8 cellular contexts compared by ENCODE assay signal in genomic region chr11:112795142-112795815, GRCh38.
A peak's percentile ranks its signal among the peaks of the same experiment; 100 is the strongest.
DNase-seq lines count a peak whose midpoint lies in the region; ATAC-seq and TF ChIP-seq lines count a peak whose summit lies in the region.

No MANE protein-coding gene starts in this region.

- no peak overlapping the region for H3K9ac ChIP-seq in fibroblast of lung (ENCODE audit: insufficient read depth, low read length)

- no peaks in the 10 kb centered on the region for H4K20me1 ChIP-seq in fibroblast of lung (ENCODE audit: control insufficient read depth, extremely low read depth, insufficient read depth, low read length)

- no peaks in the 10 kb centered on the region for H3K9me3 ChIP-seq in fibroblast of lung (ENCODE audit: control insufficient read depth, insufficient read depth, low read depth, low read length)

- H3K4me2 ChIP-seq in fibroblast of lung (ENCODE audit: extremely low read depth, insufficient read depth, low read length) = no peak overlapping the region

- H3K27ac ChIP-seq in fibroblast of lung (ENCODE audit: insufficient read depth, low read length) = no peak overlapping the region

- ATAC-seq in GM21529 (IDR thresholded peaks at IDR 0.05; ENCODE audit: unreplicated experiment) (no peak), HG02840 (IDR thresholded peaks at IDR 0.05; ENCODE audit: low FRiP score, unreplicated experiment) (no peak)

- H3K4me1 ChIP-seq in fibroblast of lung (ENCODE audit: control insufficient read depth, extremely low read depth, insufficient read depth, low read length) = no peaks in the 10 kb centered on the region

- peak; percentile 18 for DNase-seq in NCI-H2227 (lab: John Stamatoyannopoulos, UW; ENCODE audit: unreplicated experiment)
- DNase-seq in NCI-H2227 treated with DMSO at 0.1 percent for 48 hours (lab: John Stamatoyannopoulos, UW) = no peak
- DNase-seq in HT-29 (ENCODE audit: low spot score) = peak; percentile 68
- DNase-seq in SKM-1 treated with dmso at 0.1 percent for 144 hours (lab: John Stamatoyannopoulos, UW; ENCODE audit: unreplicated experiment) = peak; percentile 29
- DNase-seq in fibroblast of lung (ENCODE audit: low read depth in 2 of 2) = peak; percentile 20 to 53
- DNase-seq in renal cortical epithelial cell (ENCODE audit: low read depth) = peak; percentile 21

- no peaks in the 10 kb centered on the region for H3K27me3 ChIP-seq in fibroblast of lung (ENCODE audit: control insufficient read depth, insufficient read depth, low read length)

- no peak overlapping the region for H2AFZ ChIP-seq in fibroblast of lung (ENCODE audit: low read length)

- no peaks in the 10 kb centered on the region for H3K79me2 ChIP-seq in fibroblast of lung (ENCODE audit: control insufficient read depth, insufficient read depth, low read length)

- no peaks in the 10 kb centered on the region for H3K36me3 ChIP-seq in fibroblast of lung (ENCODE audit: control insufficient read depth, insufficient read depth, low read length)

- TF ChIP-seq CTCF in fibroblast of lung (conservative IDR thresholded peaks at IDR 0.05 in 1 of 2, IDR thresholded peaks at IDR 0.05 in 1 of 2; ENCODE audit: low read depth in 1 of 2, low read length in 2 of 2) = peak; percentile 49 to 62

- H3K4me3 ChIP-seq in fibroblast of lung (replicated peaks in 1 of 4; ENCODE audit: control extremely low read depth in 1 of 4, insufficient read depth in 1 of 4, low read depth in 3 of 4, low read length in 4 of 4) = no peak overlapping the region
